Comparison of ENCODE assay signal across 29 cellular contexts in the genomic region with DNA sequence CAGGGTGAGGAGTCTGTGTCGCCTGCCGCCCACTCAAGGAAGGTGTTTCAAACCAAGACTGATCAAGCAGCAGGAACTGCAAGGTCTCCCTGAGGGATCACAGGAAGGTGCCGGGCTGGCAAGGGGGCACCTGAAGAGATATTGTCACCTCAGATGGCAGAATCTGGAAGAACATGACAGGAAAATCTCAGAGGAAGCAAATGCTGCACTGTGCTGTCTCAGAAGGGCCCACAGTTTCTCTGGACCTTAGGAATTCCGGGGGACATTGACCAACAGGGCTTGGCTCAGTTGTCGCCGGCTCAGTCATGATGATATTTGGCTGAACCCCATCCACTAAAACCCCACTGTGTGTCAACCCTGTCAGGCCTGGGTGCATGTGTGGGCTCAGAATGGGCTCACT. TPM values are rescaled to one million over a fixed set of nuclear protein-coding genes. Genes with fewer than 3 reads are reported as not detected.
"Had no signal": no experiment of that assay in that cellular context is flagged by ENCODE, and none has a peak within 500 bp of the region (broad histone marks: within the 10 kb centered on the region; RNA-seq: fewer than 3 reads in every experiment).

No MANE protein-coding gene starts in this region.

- H3K4me3 ChIP-seq: left ventricle myocardium inferior, lung, neural progenitor cell, psoas muscle, right lobe of liver, smooth muscle cell, suprapubic skin, thoracic aorta, tibial artery, upper lobe of right lung, uterus had no signal

- H3K9ac ChIP-seq: neural progenitor cell, parathyroid adenoma had no signal

- DNase-seq: hypothalamus; left ventricle myocardium inferior; mesendoderm; naive B cell; natural killer cell; nephron progenitor cell; psoas muscle; stimulated activated CD4-positive, alpha-beta T cell treated with anti-CD3 and anti-CD28 coated beads, Interleukin-1b, Interleukin-23, amount 100 ng/mL, for 48 hours; stimulated activated CD4-positive, alpha-beta T cell treated with anti-CD3 and anti-CD28 coated beads, Interleukin-2, amount 100 ng/mL, for 48 hours; stimulated activated CD4-positive, alpha-beta T cell treated with anti-CD3 and anti-CD28 coated beads, Interleukin-4, amount 100 ng/mL, for 4 hours; stimulated activated CD8-positive, alpha-beta memory T cell treated with anti-CD3 and anti-CD28 coated beads, Interleukin-4, amount 100 ng/mL, for 48 hours; stimulated activated naive CD4-positive, alpha-beta T cell treated with Interleukin-2 at 50 U/mL for 16 hours; tibial artery; trophoblast cell; upper lobe of right lung; uterus had no signal

- H2AFZ ChIP-seq: neural progenitor cell, parathyroid adenoma had no signal

- H3K4me1 ChIP-seq: left ventricle myocardium inferior, neural progenitor cell, parathyroid adenoma, psoas muscle, right lobe of liver, suprapubic skin, tibial artery, upper lobe of right lung, uterus had no signal

- H3K9me3 ChIP-seq: psoas muscle, right lobe of liver, suprapubic skin, tibial artery, upper lobe of right lung, uterus had no signal

- H3K27me3 ChIP-seq: neural progenitor cell, right lobe of liver, upper lobe of right lung, uterus had no signal

- H3K36me3 ChIP-seq: left ventricle myocardium inferior, neural progenitor cell, right lobe of liver, suprapubic skin, thoracic aorta, tibial artery, upper lobe of right lung, uterus had no signal

- ATAC-seq: psoas muscle, upper lobe of right lung had no signal

- H3K79me2 ChIP-seq: parathyroid adenoma had no signal

- H3K4me2 ChIP-seq: neural progenitor cell, smooth muscle cell had no signal

- H3K27ac ChIP-seq: left ventricle myocardium inferior, neural progenitor cell, parathyroid adenoma, psoas muscle, right lobe of liver, suprapubic skin, thoracic aorta, tibial artery, upper lobe of right lung, uterus had no signal

RNA-seq across cellular contexts. Expression of a gene that starts 31.9 kb away (rescaled TPM):
- total RNA-seq: left ventricle myocardium inferior, lower leg skin, lung, mesothelial cell of epicardium, natural killer cell, omental fat pad, posterior vena cava, psoas muscle, right lobe of liver, skeletal muscle tissue, smooth muscle cell, subcutaneous adipose tissue, suprapubic skin, thoracic aorta, upper lobe of right lung, uterus had no signal
- polyA plus RNA-seq: lung, smooth muscle cell had no signal
